15 cellular contexts compared by ENCODE assay signal in genomic region chr13:98222081-98222554, GRCh38. TPM values are rescaled to one million over a fixed set of nuclear protein-coding genes. Genes with fewer than 3 reads are reported as not detected.
DNase-seq lines count a peak whose midpoint lies in the region; ATAC-seq, FAIRE-seq and TF ChIP-seq lines count a peak whose summit lies in the region.
"Had no signal": no experiment of that assay in that cellular context is flagged by ENCODE, and none has a peak within 500 bp of the region (broad histone marks: within the 10 kb centered on the region; RNA-seq: fewer than 3 reads in every experiment).

No MANE protein-coding gene starts in this region.

- peaks cover 36% of the 10 kb centered on the region for H4K20me1 ChIP-seq in astrocyte (ENCODE audit: insufficient read depth, low read length)

- H3K27ac ChIP-seq in astrocyte (ENCODE audit: low read depth, low read length) = no peak overlapping the region
- no peak overlapping the region for H3K27ac ChIP-seq in suprapubic skin
- H3K27ac ChIP-seq: A549, gastrocnemius medialis had no signal

- no peak for TF ChIP-seq EP300 in suprapubic skin (IDR thresholded peaks at IDR 0.05)

- 67% methylated on average over 5 of the region's 5 CpGs for WGBS in suprapubic skin

- H3K27me3 ChIP-seq in astrocyte (ENCODE audit: insufficient read depth, low read length) (no peaks in the 10 kb centered on the region), suprapubic skin (no peaks in the 10 kb centered on the region)
- H3K27me3 ChIP-seq: gastrocnemius medialis had no signal

- peak overlapping the region; percentile 57 for H3K4me2 ChIP-seq in astrocyte (ENCODE audit: low read length)
- H3K4me2 ChIP-seq: A549 had no signal

- peaks cover 53% of the 10 kb centered on the region for H3K79me2 ChIP-seq in astrocyte (ENCODE audit: insufficient read depth, low read length)

- H3K36me3 ChIP-seq in astrocyte (ENCODE audit: insufficient read depth, low read length) = no peaks in the 10 kb centered on the region
- peaks cover 4% of the 10 kb centered on the region for H3K36me3 ChIP-seq in suprapubic skin
- H3K36me3 ChIP-seq: gastrocnemius medialis had no signal

- DNase-seq in A172 (ENCODE audit: low spot score) (peak; percentile 20), LHCN-M2 (ENCODE audit: low read depth) (peak; percentile 61), astrocyte (ENCODE audit: low read depth) (peak; percentile 77), left colon (no peak), suprapubic skin (ENCODE audit: low spot score in 2 of 2) (no peak), DMS53 (lab: John Stamatoyannopoulos, UW) (no peak)
- DNase-seq: Calu3, cerebellar nuclear complex, gastrocnemius medialis, NCI-H748 treated with DMSO at 0.1 percent for 48 hours had no signal

- FAIRE-seq in astrocyte (lab: Jason Lieb, UNC) = peak; percentile 43
- FAIRE-seq: A549 had no signal

- H3K4me1 ChIP-seq in astrocyte (ENCODE audit: insufficient read depth, low read length) (peaks cover 18% of the 10 kb centered on the region), suprapubic skin (peaks cover 6% of the 10 kb centered on the region)
- H3K4me1 ChIP-seq: A549, gastrocnemius medialis had no signal

- H3K9me3 ChIP-seq in astrocyte (ENCODE audit: insufficient read depth, low read depth, low read length) (no peaks in the 10 kb centered on the region), suprapubic skin (no peaks in the 10 kb centered on the region)
- H3K9me3 ChIP-seq: A549, gastrocnemius medialis had no signal

- peaks cover 16% of the 10 kb centered on the region for H3K4me1 Mint-ChIP-seq in astrocyte (ENCODE audit: low read depth, unreplicated experiment)

- H3K27ac Mint-ChIP-seq in astrocyte (ENCODE audit: unreplicated experiment) = peak overlapping the region; percentile 12

- peaks cover 21% of the 10 kb centered on the region for H3K36me3 Mint-ChIP-seq in astrocyte (ENCODE audit: low read depth, unreplicated experiment)

- H3K4me3 Mint-ChIP-seq in astrocyte (ENCODE audit: unreplicated experiment) = no peak overlapping the region
- H3K4me3 Mint-ChIP-seq: neural crest cell had no signal

- no peak overlapping the region for H3K4me3 ChIP-seq in astrocyte (ENCODE audit: insufficient read depth, low read depth, low read length)
- no peak overlapping the region for H3K4me3 ChIP-seq in suprapubic skin
- H3K4me3 ChIP-seq: A549, gastrocnemius medialis had no signal

- peak; percentile 80 for ATAC-seq in left colon
- ATAC-seq in GM18858 (IDR thresholded peaks at IDR 0.05; ENCODE audit: unreplicated experiment) = no peak
- no peak for ATAC-seq in GM21381 (IDR thresholded peaks at IDR 0.05; ENCODE audit: unreplicated experiment)
- ATAC-seq: A549, gastrocnemius medialis had no signal

- intact Hi-C loops in left colon (cut with DNase I, micrococcal nuclease) = no loop called here

- H3K9me3 Mint-ChIP-seq in astrocyte (ENCODE audit: unreplicated experiment) = no peaks in the 10 kb centered on the region

- TF ChIP-seq CTCF in astrocyte (IDR thresholded peaks at IDR 0.05; ENCODE audit: insufficient read depth, low read depth, low read length) (no peak), suprapubic skin (IDR thresholded peaks at IDR 0.05) (no peak)

- TF ChIP-seq POLR2A in suprapubic skin (IDR thresholded peaks at IDR 0.05) = no peak

- H3K27me3 Mint-ChIP-seq in astrocyte (ENCODE audit: low read depth, unreplicated experiment) = no peaks in the 10 kb centered on the region

- no peak overlapping the region for H3K9ac ChIP-seq in astrocyte (ENCODE audit: low read length)

- no peak overlapping the region for H2AFZ ChIP-seq in astrocyte (ENCODE audit: low read depth, low read length)

RNA-seq across cellular contexts. Expression of gene RNF113B, which starts 45.0 kb away (rescaled TPM):
- total RNA-seq in A172 (2014; rRNA removed; shearing (Covaris generic)) = not detected in 2 replicates
- total RNA-seq in LHCN-M2 (2014; rRNA removed) = not detected in 2 replicates
- polyA plus RNA-seq in LHCN-M2 (2012) = 0.04 TPM
- total RNA-seq in astrocyte = not detected in 2 replicates
- total RNA-seq in left colon = not detected
- not detected for total RNA-seq in suprapubic skin
- total RNA-seq: Calu3, gastrocnemius medialis, neural crest cell, urinary bladder had no signal
- polyA plus RNA-seq: A549, urinary bladder had no signal

Comparison
In these comparisons a context has a peak if more than half of its experiments do, and no peak if none do; other contexts are left out.
1. DNase-seq: peak in A172 (single experiment), LHCN-M2 (single experiment) and astrocyte (single experiment); none in left colon (0 of 2), suprapubic skin (0 of 2) and DMS53 (single experiment).